In the genomic region with DNA sequence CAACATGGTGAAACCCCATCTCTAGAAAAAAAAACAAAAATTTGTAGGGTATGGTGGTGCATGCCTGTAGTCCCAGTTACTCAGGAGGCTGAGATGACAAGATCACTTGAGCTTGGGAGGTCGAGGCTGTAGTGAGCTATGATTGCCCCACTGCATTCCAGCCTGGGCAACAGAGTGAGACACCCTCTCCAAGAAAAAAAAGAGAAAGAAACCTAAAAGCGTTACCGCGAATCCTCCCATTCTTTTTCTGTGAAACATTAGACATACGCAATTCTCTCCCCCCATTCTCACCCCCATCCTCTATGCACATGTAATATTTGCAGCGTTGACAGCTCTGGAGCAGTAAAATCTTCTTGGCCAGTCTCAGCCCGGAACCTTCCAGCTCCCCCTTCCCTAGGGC, we compare ENCODE assay signal across 1 cellular context.
TF ChIP-seq lines count a peak whose summit lies in the region.

No MANE protein-coding gene starts in this region.

TF ChIP-seq in endothelial cell of umbilical vein, 7 proteins besides CTCF, POLR2A, EP300 and RAD21:
- TF ChIP-seq, protein P1, sequence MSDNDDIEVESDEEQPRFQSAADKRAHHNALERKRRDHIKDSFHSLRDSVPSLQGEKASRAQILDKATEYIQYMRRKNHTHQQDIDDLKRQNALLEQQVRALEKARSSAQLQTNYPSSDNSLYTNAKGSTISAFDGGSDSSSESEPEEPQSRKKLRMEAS (IDR thresholded peaks at IDR 0.05; ENCODE audit: insufficient read depth, insufficient read length): no peak
